Comparison of ENCODE assay signal across 1 cellular context in the genomic region with DNA sequence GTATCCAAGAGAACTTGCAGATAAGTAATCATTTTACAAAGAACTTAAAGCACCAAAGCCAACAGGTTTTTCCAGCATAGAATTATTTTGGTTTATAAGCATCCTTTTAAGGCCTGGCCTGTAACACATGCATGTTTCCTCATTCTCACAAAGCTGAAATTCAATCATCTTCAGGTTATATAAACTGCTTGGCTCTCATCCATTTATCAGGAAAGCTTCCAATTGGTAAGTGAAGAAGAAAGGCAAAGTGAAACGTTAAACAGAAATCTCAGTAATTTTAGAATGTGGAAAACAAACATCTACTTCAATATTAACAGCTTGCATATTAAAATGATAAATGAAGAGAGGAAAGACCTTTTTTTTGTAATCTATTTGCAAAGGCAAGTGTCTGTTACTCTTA.
TF ChIP-seq lines count a peak whose summit lies in the region.

No MANE protein-coding gene starts in this region.

TF ChIP-seq in GM12878, 131 proteins besides CTCF, POLR2A, EP300 and RAD21:
- TF ChIP-seq PAX5 (IDR thresholded peaks at IDR 0.05; ENCODE audit: borderline replicate concordance, low read depth, low read length) (no peak), RUNX3 (IDR thresholded peaks at IDR 0.05; ENCODE audit: low read length) (no peak), ZNF622 (IDR thresholded peaks at IDR 0.05) (no peak), MEF2A (IDR thresholded peaks at IDR 0.05; ENCODE audit: insufficient read depth, low read depth, low read length) (no peak), SIN3A (IDR thresholded peaks at IDR 0.05; ENCODE audit: low read depth, low read length) (no peak), DPF2 (IDR thresholded peaks at IDR 0.05) (no peak), MEF2B (IDR thresholded peaks at IDR 0.05; ENCODE audit: partially characterized antibody, poor library complexity, severe bottlenecking) (no peak), WRNIP1 (IDR thresholded peaks at IDR 0.05; ENCODE audit: borderline replicate concordance, low read depth, low read length) (no peak)
- TF ChIP-seq, protein P1, sequence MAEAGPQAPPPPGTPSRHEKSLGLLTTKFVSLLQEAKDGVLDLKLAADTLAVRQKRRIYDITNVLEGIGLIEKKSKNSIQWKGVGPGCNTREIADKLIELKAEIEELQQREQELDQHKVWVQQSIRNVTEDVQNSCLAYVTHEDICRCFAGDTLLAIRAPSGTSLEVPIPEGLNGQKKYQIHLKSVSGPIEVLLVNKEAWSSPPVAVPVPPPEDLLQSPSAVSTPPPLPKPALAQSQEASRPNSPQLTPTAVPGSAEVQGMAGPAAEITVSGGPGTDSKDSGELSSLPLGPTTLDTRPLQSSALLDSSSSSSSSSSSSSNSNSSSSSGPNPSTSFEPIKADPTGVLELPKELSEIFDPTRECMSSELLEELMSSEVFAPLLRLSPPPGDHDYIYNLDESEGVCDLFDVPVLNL (IDR thresholded peaks at IDR 0.05; ENCODE audit: low read depth, low read length), result no peak
- TF ChIP-seq, protein P2, sequence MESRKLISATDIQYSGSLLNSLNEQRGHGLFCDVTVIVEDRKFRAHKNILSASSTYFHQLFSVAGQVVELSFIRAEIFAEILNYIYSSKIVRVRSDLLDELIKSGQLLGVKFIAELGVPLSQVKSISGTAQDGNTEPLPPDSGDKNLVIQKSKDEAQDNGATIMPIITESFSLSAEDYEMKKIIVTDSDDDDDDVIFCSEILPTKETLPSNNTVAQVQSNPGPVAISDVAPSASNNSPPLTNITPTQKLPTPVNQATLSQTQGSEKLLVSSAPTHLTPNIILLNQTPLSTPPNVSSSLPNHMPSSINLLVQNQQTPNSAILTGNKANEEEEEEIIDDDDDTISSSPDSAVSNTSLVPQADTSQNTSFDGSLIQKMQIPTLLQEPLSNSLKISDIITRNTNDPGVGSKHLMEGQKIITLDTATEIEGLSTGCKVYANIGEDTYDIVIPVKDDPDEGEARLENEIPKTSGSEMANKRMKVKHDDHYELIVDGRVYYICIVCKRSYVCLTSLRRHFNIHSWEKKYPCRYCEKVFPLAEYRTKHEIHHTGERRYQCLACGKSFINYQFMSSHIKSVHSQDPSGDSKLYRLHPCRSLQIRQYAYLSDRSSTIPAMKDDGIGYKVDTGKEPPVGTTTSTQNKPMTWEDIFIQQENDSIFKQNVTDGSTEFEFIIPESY (IDR thresholded peaks at IDR 0.05), result no peak
